In the genomic region with DNA sequence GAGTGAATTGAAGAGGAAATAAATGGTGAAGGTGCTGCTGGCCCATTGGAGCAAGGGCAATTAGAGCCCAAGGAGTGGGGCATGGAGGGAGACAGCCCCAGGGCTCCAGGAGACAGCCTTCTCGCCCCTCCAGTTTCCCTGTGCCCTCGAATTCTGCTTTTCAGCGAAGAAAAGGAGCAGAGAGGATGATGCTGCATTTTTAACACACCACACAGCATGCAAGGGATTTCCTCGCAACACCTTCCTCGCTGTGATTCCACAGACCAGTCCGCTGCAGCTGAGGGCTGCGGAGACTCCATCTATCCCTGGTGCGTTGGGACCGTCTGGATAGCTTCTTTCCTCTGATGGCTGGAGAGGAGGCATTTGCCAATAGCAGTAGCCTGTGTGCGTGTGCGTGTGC, we compare ENCODE assay signal across 13 cellular contexts. TPM values are rescaled to one million over a fixed set of nuclear protein-coding genes. Genes with fewer than 3 reads are reported as not detected.
DNase-seq lines count a peak whose midpoint lies in the region; ATAC-seq and TF ChIP-seq lines count a peak whose summit lies in the region.
"Had no signal": no experiment of that assay in that cellular context is flagged by ENCODE, and none has a peak within 500 bp of the region (broad histone marks: within the 10 kb centered on the region; RNA-seq: fewer than 3 reads in every experiment).

No MANE protein-coding gene starts in this region.

- no peak overlapping the region for H3K9ac ChIP-seq in smooth muscle cell (ENCODE audit: low read depth)

- H3K4me1 ChIP-seq in iPS DF 6.9 (ENCODE audit: control insufficient read depth, insufficient read depth, low read length) (peaks cover 2% of the 10 kb centered on the region; the same call in 1 of the 2 replicates), smooth muscle cell (ENCODE audit: low read depth) (no peaks in the 10 kb centered on the region)

- no peaks in the 10 kb centered on the region for H3K36me3 Mint-ChIP-seq in T-helper 2 cell treated with Interferon-gamma antibody and Interleukin-4, amounts not matched to agents 5 μg/mL and 100 μg/mL, for 36 hours (ENCODE audit: low read depth)
- H3K36me3 Mint-ChIP-seq: activated naive CD8-positive, alpha-beta T cell treated with anti-CD3 and anti-CD28 coated beads, Interleukin-2, amount 10 ng/mL, durations not matched to agents 7 days and 5 days had no signal

- H3K4me1 Mint-ChIP-seq in T-helper 2 cell treated with Interferon-gamma antibody and Interleukin-4, amounts not matched to agents 5 μg/mL and 100 μg/mL, for 36 hours (ENCODE audit: low read depth), result no peaks in the 10 kb centered on the region
- H3K4me1 Mint-ChIP-seq: activated naive CD8-positive, alpha-beta T cell treated with anti-CD3 and anti-CD28 coated beads, Interleukin-2, amount 10 ng/mL, durations not matched to agents 7 days and 5 days had no signal

- no peak overlapping the region for H3K27ac ChIP-seq in iPS DF 6.9 (ENCODE audit: low read length)
- H3K27ac ChIP-seq in smooth muscle cell (ENCODE audit: low read depth), result no peak overlapping the region
- H3K27ac ChIP-seq: 22Rv1 had no signal

- ATAC-seq in GM18909 (IDR thresholded peaks at IDR 0.05; ENCODE audit: poor library complexity, unreplicated experiment), result no peak
- ATAC-seq: mucosa of descending colon had no signal

- no peak for TF ChIP-seq CTCF in smooth muscle cell (IDR thresholded peaks at IDR 0.05; ENCODE audit: borderline replicate concordance, insufficient read depth, poor library complexity, severe bottlenecking)

- H4K20me1 ChIP-seq in smooth muscle cell (ENCODE audit: low read depth), result peaks cover 74% of the 10 kb centered on the region

- no peaks in the 10 kb centered on the region for H3K9me3 Mint-ChIP-seq in T-helper 2 cell treated with Interferon-gamma antibody and Interleukin-4, amounts not matched to agents 5 μg/mL and 100 μg/mL, for 36 hours
- H3K9me3 Mint-ChIP-seq: activated naive CD8-positive, alpha-beta T cell treated with anti-CD3 and anti-CD28 coated beads, Interleukin-2, amount 10 ng/mL, durations not matched to agents 7 days and 5 days had no signal

- no peaks in the 10 kb centered on the region for H3F3A ChIP-seq in smooth muscle cell (ENCODE audit: low read depth)

- H3K4me3 ChIP-seq in iPS DF 6.9 (ENCODE audit: low read length), result peak overlapping the region; percentile 32; the same call in 1 of the 2 replicates
- H3K4me3 ChIP-seq in smooth muscle cell, result peak overlapping the region; percentile 53
- H3K4me3 ChIP-seq: mucosa of descending colon had no signal

- H2AFZ ChIP-seq in smooth muscle cell (ENCODE audit: low read depth), result no peak overlapping the region

- DNase-seq in DMS53 (lab: John Stamatoyannopoulos, UW), result peak; percentile 44
- no peak for DNase-seq in DMS53 treated with DMSO at 0.1 percent for 48 hours (lab: John Stamatoyannopoulos, UW; ENCODE audit: unreplicated experiment)
- peak; percentile 17 for DNase-seq in UCSD-AML1 (lab: John Stamatoyannopoulos, UW; ENCODE audit: unreplicated experiment)
- no peak for DNase-seq in iPS DF 6.9 (ENCODE audit: low read depth, low spot score)
- no peak for DNase-seq in smooth muscle cell (lab: John Stamatoyannopoulos, UW; ENCODE audit: unreplicated experiment)
- DNase-seq in T-helper 2 cell treated with Interferon-gamma antibody and Interleukin-4, amounts not matched to agents 5 μg/mL and 100 μg/mL, for 36 hours (ENCODE audit: low spot score), result no peak
- no peak for DNase-seq in COLO668 (lab: John Stamatoyannopoulos, UW; ENCODE audit: unreplicated experiment)
- DNase-seq: activated CD4-positive, alpha-beta T cell treated with anti-CD3 and anti-CD28 coated beads, Interleukin-2, amount 50 U/mL, for 1 hour; activated naive CD8-positive, alpha-beta T cell treated with anti-CD3 and anti-CD28 coated beads, Interleukin-2, amount 10 ng/mL, durations not matched to agents 7 days and 5 days; NCI-H187 treated with DMSO at 0.1 percent for 48 hours had no signal

- no CpG with 5 or more reads among the region's 11 CpGs for WGBS in iPS DF 6.9 (ENCODE audit: insufficient coverage, insufficient read length)
- 20% methylated on average over 10 of the region's 11 CpGs for WGBS in smooth muscle cell (ENCODE audit: low lambda C conversion rate)

- no peaks in the 10 kb centered on the region for H3K9me3 ChIP-seq in iPS DF 6.9 (ENCODE audit: control insufficient read depth, insufficient read depth, low read length)
- no peaks in the 10 kb centered on the region for H3K9me3 ChIP-seq in smooth muscle cell (replicated peaks; ENCODE audit: low read depth)
- H3K9me3 ChIP-seq: mucosa of descending colon had no signal

- peaks cover 34% of the 10 kb centered on the region for H3K27me3 Mint-ChIP-seq in T-helper 2 cell treated with Interferon-gamma antibody and Interleukin-4, amounts not matched to agents 5 μg/mL and 100 μg/mL, for 36 hours (ENCODE audit: low read depth)

- peak overlapping the region; percentile 91 for H3K4me2 ChIP-seq in smooth muscle cell

- H3K36me3 ChIP-seq in iPS DF 6.9 (ENCODE audit: control insufficient read depth, insufficient read depth, low read length), result no peaks in the 10 kb centered on the region
- H3K36me3 ChIP-seq in smooth muscle cell (ENCODE audit: low read depth), result no peaks in the 10 kb centered on the region

- H3K27me3 ChIP-seq in iPS DF 6.9 (ENCODE audit: control insufficient read depth, insufficient read depth, low read length), result peaks cover 8% of the 10 kb centered on the region
- H3K27me3 ChIP-seq in smooth muscle cell (ENCODE audit: low read depth), result peaks cover 37% of the 10 kb centered on the region

- no peak overlapping the region for H3K4me3 Mint-ChIP-seq in T-helper 2 cell treated with Interferon-gamma antibody and Interleukin-4, amounts not matched to agents 5 μg/mL and 100 μg/mL, for 36 hours
- H3K4me3 Mint-ChIP-seq: activated naive CD8-positive, alpha-beta T cell treated with anti-CD3 and anti-CD28 coated beads, Interleukin-2, amount 10 ng/mL, durations not matched to agents 7 days and 5 days had no signal

- no peak overlapping the region for H3K27ac Mint-ChIP-seq in T-helper 2 cell treated with Interferon-gamma antibody and Interleukin-4, amounts not matched to agents 5 μg/mL and 100 μg/mL, for 36 hours
- H3K27ac Mint-ChIP-seq: activated naive CD8-positive, alpha-beta T cell treated with anti-CD3 and anti-CD28 coated beads, Interleukin-2, amount 10 ng/mL, durations not matched to agents 7 days and 5 days had no signal

- no peaks in the 10 kb centered on the region for H3K79me2 ChIP-seq in smooth muscle cell (ENCODE audit: low read depth)

RNA-seq across cellular contexts. Expression of gene PTCHD4, which starts 41.7 kb away (rescaled TPM):
- total RNA-seq in smooth muscle cell, result 11.6 and 13.6 TPM in 2 replicates
- polyA plus RNA-seq in smooth muscle cell, result 5.7 TPM in 2 replicates
- total RNA-seq: activated naive CD8-positive, alpha-beta T cell treated with anti-CD3 and anti-CD28 coated beads, Interleukin-2, amount 10 ng/mL, durations not matched to agents 7 days and 5 days had no signal

Comparison
In these comparisons a context has a peak if more than half of its experiments do, and no peak if none do; other contexts are left out.
1. DNase-seq: peak in DMS53 (single experiment) and UCSD-AML1 (single experiment); none in DMS53 treated with DMSO at 0.1 percent for 48 hours (single experiment), iPS DF 6.9 (single experiment), smooth muscle cell (single experiment), T-helper 2 cell treated with Interferon-gamma antibody and Interleukin-4, amounts not matched to agents 5 μg/mL and 100 μg/mL, for 36 hours (single experiment) and COLO668 (single experiment).